In genomic region chr4:76192221-76192620, GRCh38 we compare ENCODE assay signal across 1 cellular context.
TF ChIP-seq lines count a peak whose summit lies in the region.

No MANE protein-coding gene starts in this region.

TF ChIP-seq in HepG2, 621 proteins besides CTCF, POLR2A, EP300 and RAD21:
- no peak for TF ChIP-seq CCAR2 (optimal IDR thresholded peaks at IDR 0.05; ENCODE audit: low read depth, low read length)
- TF ChIP-seq ZNF225 (CRISPR knock-in tag; IDR thresholded peaks at IDR 0.05), result no peak
- no peak for TF ChIP-seq SP140L (CRISPR knock-in tag; IDR thresholded peaks at IDR 0.05; ENCODE audit: borderline replicate concordance)
- TF ChIP-seq CENPX (CRISPR knock-in tag; IDR thresholded peaks at IDR 0.05), result no peak
- no peak for TF ChIP-seq ZNF615 (CRISPR knock-in tag; IDR thresholded peaks at IDR 0.05; ENCODE audit: borderline replicate concordance)
- no peak for TF ChIP-seq AKNA (CRISPR knock-in tag; IDR thresholded peaks at IDR 0.05; ENCODE audit: borderline replicate concordance)
- no peak for TF ChIP-seq MTF1 (CRISPR knock-in tag; IDR thresholded peaks at IDR 0.05)
- TF ChIP-seq ZNF639 (CRISPR knock-in tag; conservative IDR thresholded peaks at IDR 0.05), result no peak
- no peak for TF ChIP-seq NCOA2 (CRISPR knock-in tag; IDR thresholded peaks at IDR 0.05)
- no peak for TF ChIP-seq NFIB (CRISPR knock-in tag; IDR thresholded peaks at IDR 0.05; ENCODE audit: borderline replicate concordance)
- no peak for TF ChIP-seq ZNF337 (CRISPR knock-in tag; IDR thresholded peaks at IDR 0.05; ENCODE audit: borderline replicate concordance, low read depth)
